In genomic region chr17:76410328-76410965, GRCh38 we compare ENCODE assay signal across 32 cellular contexts. TPM values are rescaled to one million over a fixed set of nuclear protein-coding genes. Genes with fewer than 3 reads are reported as not detected.
"Had no signal": no experiment of that assay in that cellular context is flagged by ENCODE, and none has a peak within 500 bp of the region (broad histone marks: within the 10 kb centered on the region; RNA-seq: fewer than 3 reads in every experiment).

No MANE protein-coding gene starts in this region.

- H3K36me3 ChIP-seq: breast epithelium had no signal

- H3K4me3 ChIP-seq: breast epithelium, esophagus squamous epithelium, heart right ventricle, left lung, lung, SK-N-MC, skin epidermis, stomach, tibial nerve had no signal

- ATAC-seq: activated naive CD8-positive, alpha-beta T cell treated with anti-CD3 and anti-CD28 coated beads, Interleukin-2, amount 50 U/mL, for 24 hours; heart right ventricle; left lung; natural killer cell; sciatic nerve; stimulated activated memory B cell treated with anti-CD40 and anti-IgM and Interleukin-4, amounts not matched to agents 10 μg/mL and 1 μg/mL and 100 μg/mL, for 72 hours had no signal

- H3K36me3 Mint-ChIP-seq: activated naive CD4-positive, alpha-beta T cell treated with anti-CD3 and anti-CD28 coated beads, Interleukin-2, amount 50 U/mL, for 24 hours; natural killer cell had no signal

- H3K27ac Mint-ChIP-seq: activated naive CD8-positive, alpha-beta T cell treated with anti-CD3 and anti-CD28 coated beads, Interleukin-2, amount 50 U/mL, for 24 hours; natural killer cell; progenitor cell of endocrine pancreas; stimulated activated memory B cell treated with anti-CD40 and anti-IgM and Interleukin-4, amounts not matched to agents 10 μg/mL and 1 μg/mL and 100 μg/mL, for 72 hours had no signal

- H3K9me3 ChIP-seq: breast epithelium, esophagus squamous epithelium, heart right ventricle, left lung, stomach, tibial nerve had no signal

- H3K27me3 ChIP-seq: breast epithelium, esophagus squamous epithelium, heart right ventricle, left lung, stomach, tibial nerve had no signal

- H3K9me3 Mint-ChIP-seq: activated naive CD4-positive, alpha-beta T cell treated with anti-CD3 and anti-CD28 coated beads, Interleukin-2, amount 50 U/mL, for 24 hours; activated naive CD8-positive, alpha-beta T cell treated with anti-CD3 and anti-CD28 coated beads, Interleukin-2, amount 50 U/mL, for 24 hours; central memory CD8-positive, alpha-beta T cell; natural killer cell; stimulated activated memory B cell treated with anti-CD40 and anti-IgM and Interleukin-4, amounts not matched to agents 10 μg/mL and 1 μg/mL and 100 μg/mL, for 72 hours had no signal

- DNase-seq: activated CD4-positive, alpha-beta T cell treated with anti-CD3 and anti-CD28 coated beads for 1 hour; activated CD8-positive, alpha-beta memory T cell treated with anti-CD3 and anti-CD28 coated beads for 24 hours; activated gamma-delta T cell; activated naive CD8-positive, alpha-beta T cell treated with anti-CD3 and anti-CD28 coated beads, Interleukin-2, amount 50 U/mL, for 24 hours; dermis blood vessel endothelial cell; effector CD4-positive, alpha-beta T cell; esophagus squamous epithelium; foreskin melanocyte; heart right ventricle; kidney glomerular epithelial cell; natural killer cell; stimulated activated CD4-positive, alpha-beta T cell treated with anti-CD3 and anti-CD28 coated beads, Interleukin-4, amount 100 ng/mL, for 24 hours; stomach; T1000; WERI-Rb-1 had no signal

- H3K27me3 Mint-ChIP-seq: activated naive CD4-positive, alpha-beta T cell treated with anti-CD3 and anti-CD28 coated beads, Interleukin-2, amount 50 U/mL, for 24 hours; activated naive CD8-positive, alpha-beta T cell treated with anti-CD3 and anti-CD28 coated beads, Interleukin-2, amount 50 U/mL, for 24 hours; central memory CD8-positive, alpha-beta T cell; progenitor cell of endocrine pancreas; stimulated activated memory B cell treated with anti-CD40 and anti-IgM and Interleukin-4, amounts not matched to agents 10 μg/mL and 1 μg/mL and 100 μg/mL, for 72 hours had no signal

- H3K27ac ChIP-seq: breast epithelium, epithelial cell of prostate, esophagus squamous epithelium, left lung, SK-N-MC, skin epidermis, stomach, tibial nerve, WERI-Rb-1 had no signal

- H3K4me3 Mint-ChIP-seq: activated naive CD4-positive, alpha-beta T cell treated with anti-CD3 and anti-CD28 coated beads, Interleukin-2, amount 50 U/mL, for 24 hours; activated naive CD8-positive, alpha-beta T cell treated with anti-CD3 and anti-CD28 coated beads, Interleukin-2, amount 50 U/mL, for 24 hours; central memory CD8-positive, alpha-beta T cell; natural killer cell; stimulated activated memory B cell treated with anti-CD40 and anti-IgM and Interleukin-4, amounts not matched to agents 10 μg/mL and 1 μg/mL and 100 μg/mL, for 72 hours had no signal

RNA-seq across cellular contexts. Expression of gene AANAT, which starts 57.0 kb away (rescaled TPM):
- total RNA-seq: breast epithelium; dermis blood vessel endothelial cell; esophagus squamous epithelium; glomerular endothelial cell; left lung; mononuclear cell; osteocyte; progenitor cell of endocrine pancreas; sciatic nerve; stomach; T-helper 1 cell treated with Interleukin-12 subunit alpha and Interleukin-12 subunit beta and Interleukin-4 antibody, amounts not matched to agents 30 ng/mL and 1 ng/mL, for 36 hours; tibial nerve; urinary bladder had no signal
